In genomic region chr21:32253215-32253641, GRCh38 we compare ENCODE assay signal across 22 cellular contexts. TPM values are rescaled to one million over a fixed set of nuclear protein-coding genes. Genes with fewer than 3 reads are reported as not detected.
DNase-seq lines count a peak whose midpoint lies in the region; ATAC-seq and TF ChIP-seq lines count a peak whose summit lies in the region.
"Had no signal": no experiment of that assay in that cellular context is flagged by ENCODE, and none has a peak within 500 bp of the region (broad histone marks: within the 10 kb centered on the region; RNA-seq: fewer than 3 reads in every experiment).

No MANE protein-coding gene starts in this region.

- H3K27me3 ChIP-seq in osteoblast (ENCODE audit: insufficient read depth, low read length): peaks cover 9% of the 10 kb centered on the region

- H3K4me1 ChIP-seq in osteoblast (ENCODE audit: insufficient read depth, low read length): peaks cover 21% of the 10 kb centered on the region

- no peaks in the 10 kb centered on the region for H3K79me2 ChIP-seq in osteoblast (ENCODE audit: insufficient read depth, low read length)

- H3K4me2 ChIP-seq in osteoblast (ENCODE audit: insufficient read depth, low read length): no peak overlapping the region

- ATAC-seq in GM18909 (IDR thresholded peaks at IDR 0.05; ENCODE audit: poor library complexity, unreplicated experiment): no peak
- ATAC-seq: activated CD4-positive, alpha-beta T cell treated with anti-CD3 and anti-CD28 coated beads for 36 hours; gastrocnemius medialis had no signal

- no peaks in the 10 kb centered on the region for H4K20me1 ChIP-seq in osteoblast (ENCODE audit: insufficient read depth, low read length)

- in situ Hi-C loops in KBM-7 (cut with MboI; ENCODE audit: low pct_unique_long_range_greater_than_20kb, low sequenced_read_pairs): loop anchor here (25.0 kb wide), 1 partner anchor 391 kb away; the partner anchor contains the start of gene HUNK

- DNase-seq in EH (ENCODE audit: low read depth) (peak; percentile 78), astrocyte of the hippocampus (ENCODE audit: low read depth, low spot score) (peak; percentile 54), cardiac septum (ENCODE audit: low spot score) (peak; percentile 78), osteoblast (ENCODE audit: insufficient read length, low spot score, missing footprints) (peak; percentile 84), hypothalamus (lab: John Stamatoyannopoulos, UW) (no peak), KBM-7 (no peak), NCI-H524 treated with DMSO at 0.1 percent for 48 hours (lab: John Stamatoyannopoulos, UW) (no peak)
- DNase-seq: activated CD4-positive, alpha-beta T cell treated with anti-CD3 and anti-CD28 coated beads for 36 hours; activated CD8-positive, alpha-beta memory T cell treated with anti-CD3 and anti-CD28 coated beads, Interleukin-2, amount 50 U/mL, for 48 hours; activated naive CD4-positive, alpha-beta T cell treated with anti-CD3 and anti-CD28 coated beads for 36 hours; AML-193; Calu3; gastrocnemius medialis; GF-D8; mammary epithelial cell; NCI-H187 treated with DMSO at 0.1 percent for 48 hours; NCI-H524; T1000 had no signal

- intact Hi-C loops in cardiac septum (cut with DNase I): loop anchor here (1.0 to 5.0 kb wide), 3 partner anchors 71 to 387 kb away; no protein-coding TSS in a partner anchor

- H3K9me3 ChIP-seq in osteoblast (ENCODE audit: low read depth, low read length): no peaks in the 10 kb centered on the region
- H3K9me3 ChIP-seq: gastrocnemius medialis had no signal

- H3K36me3 ChIP-seq in osteoblast (ENCODE audit: insufficient read depth, low read length): no peaks in the 10 kb centered on the region
- H3K36me3 ChIP-seq: gastrocnemius medialis had no signal

- no peak overlapping the region for H2AFZ ChIP-seq in osteoblast (ENCODE audit: low read length)

- no peak overlapping the region for H3K4me3 ChIP-seq in osteoblast (ENCODE audit: insufficient read depth, low read length)
- H3K4me3 ChIP-seq: gastrocnemius medialis had no signal

- no peak overlapping the region for H3K27ac ChIP-seq in osteoblast (ENCODE audit: low read depth, low read length)
- H3K27ac ChIP-seq: gastrocnemius medialis had no signal

- TF ChIP-seq CTCF in osteoblast (IDR thresholded peaks at IDR 0.05; ENCODE audit: extremely low read depth, low read depth, low read length): no peak

RNA-seq across cellular contexts. Expression of gene MIS18A, which starts 25.6 kb away (rescaled TPM):
- total RNA-seq in cardiac septum (2.6 TPM), osteoblast (3.8 and 4.3 TPM in 2 replicates)

RNA-seq across cellular contexts. Expression of gene MRAP, which starts 45.4 kb away (rescaled TPM):
- total RNA-seq in cardiac septum (not detected), osteoblast (0.59 and 0.72 TPM in 2 replicates)
- total RNA-seq: activated CD4-positive, alpha-beta T cell treated with anti-CD3 and anti-CD28 coated beads for 36 hours; activated naive CD4-positive, alpha-beta T cell treated with anti-CD3 and anti-CD28 coated beads for 36 hours; bronchial epithelial cell; Calu3; gastrocnemius medialis; mammary epithelial cell; MCF 10A; renal cortical epithelial cell had no signal

Comparison
In these comparisons a context has a peak if more than half of its experiments do, and no peak if none do; other contexts are left out.
1. DNase-seq: peak in EH (single experiment), astrocyte of the hippocampus (single experiment), cardiac septum (single experiment) and osteoblast (single experiment); none in hypothalamus (0 of 51), KBM-7 (single experiment) and NCI-H524 treated with DMSO at 0.1 percent for 48 hours (single experiment).